14 cellular contexts compared by ENCODE assay signal in genomic region chr2:168534926-168535325, GRCh38.
"Had no signal": no experiment of that assay in that cellular context is flagged by ENCODE, and none has a peak within 500 bp of the region (broad histone marks: within the 10 kb centered on the region; RNA-seq: fewer than 3 reads in every experiment).

No MANE protein-coding gene starts in this region.

- H3K27me3 ChIP-seq: gastroesophageal sphincter, left lung, sigmoid colon, testis, upper lobe of right lung had no signal

- ATAC-seq: gastroesophageal sphincter; left lung; stimulated activated naive CD8-positive, alpha-beta T cell treated with anti-CD3 and anti-CD28 coated beads, Interleukin-15, amount 100 ng/mL, for 72 hours; upper lobe of right lung had no signal

- H3K27ac Mint-ChIP-seq: activated CD4-positive, alpha-beta memory T cell treated with anti-CD3 and anti-CD28 coated beads, Interleukin-2, amount 10 ng/mL, durations not matched to agents 7 days and 5 days; memory B cell; nephron had no signal

- H3K9me3 ChIP-seq: prostate gland, testis had no signal

- H3K4me1 ChIP-seq: prostate gland, sigmoid colon, upper lobe of right lung had no signal

- H3K4me3 Mint-ChIP-seq: activated naive CD4-positive, alpha-beta T cell treated with anti-CD3 and anti-CD28 coated beads, Interleukin-2, amount 10 ng/mL, durations not matched to agents 7 days and 5 days; activated T-cell treated with anti-CD3 and anti-CD28 coated beads, Interleukin-2, amount 50 U/mL, for 24 hours; memory B cell; nephron had no signal

- H3K36me3 ChIP-seq: gastroesophageal sphincter, left lung, prostate gland, sigmoid colon, upper lobe of right lung had no signal

- DNase-seq: activated CD4-positive, alpha-beta memory T cell treated with anti-CD3 and anti-CD28 coated beads, Interleukin-2, amount 10 ng/mL, durations not matched to agents 7 days and 5 days; activated naive CD4-positive, alpha-beta T cell treated with anti-CD3 and anti-CD28 coated beads, Interleukin-2, amount 10 ng/mL, durations not matched to agents 7 days and 5 days; activated T-cell treated with anti-CD3 and anti-CD28 coated beads, Interleukin-2, amount 50 U/mL, for 24 hours; left lung; sigmoid colon; stimulated activated CD4-positive, alpha-beta T cell treated with anti-CD3 and anti-CD28 coated beads, Interleukin-1b, Interleukin-23, amount 100 ng/mL, for 48 hours; stimulated activated naive CD8-positive, alpha-beta T cell treated with anti-CD3 and anti-CD28 coated beads, Interleukin-15, amount 100 ng/mL, for 72 hours; testis; upper lobe of right lung had no signal

- H3K4me3 ChIP-seq: gastroesophageal sphincter, left lung, prostate gland, sigmoid colon, testis, upper lobe of right lung had no signal

- H3K27ac ChIP-seq: gastroesophageal sphincter, left lung, prostate gland, sigmoid colon, testis, upper lobe of right lung, VCaP had no signal

- H3K27me3 Mint-ChIP-seq: activated CD4-positive, alpha-beta memory T cell treated with anti-CD3 and anti-CD28 coated beads, Interleukin-2, amount 10 ng/mL, durations not matched to agents 7 days and 5 days; activated naive CD4-positive, alpha-beta T cell treated with anti-CD3 and anti-CD28 coated beads, Interleukin-2, amount 10 ng/mL, durations not matched to agents 7 days and 5 days; activated T-cell treated with anti-CD3 and anti-CD28 coated beads, Interleukin-2, amount 50 U/mL, for 24 hours; stimulated activated naive CD8-positive, alpha-beta T cell treated with anti-CD3 and anti-CD28 coated beads, Interleukin-15, amount 100 ng/mL, for 72 hours had no signal
